In genomic region chr15:71055461-71055860, GRCh38 we compare ENCODE assay signal across 16 cellular contexts. TPM values are rescaled to one million over a fixed set of nuclear protein-coding genes. Genes with fewer than 3 reads are reported as not detected.
DNase-seq lines count a peak whose midpoint lies in the region; TF ChIP-seq lines count a peak whose summit lies in the region.
"Had no signal": no experiment of that assay in that cellular context is flagged by ENCODE, and none has a peak within 500 bp of the region (broad histone marks: within the 10 kb centered on the region; RNA-seq: fewer than 3 reads in every experiment).

No MANE protein-coding gene starts in this region.

- H3K9me3 ChIP-seq in breast epithelium (peaks cover 0 to 4% of the 10 kb centered on the region in 2 donors), SK-N-SH (peaks cover 24% of the 10 kb centered on the region), fibroblast of lung (ENCODE audit: control insufficient read depth, insufficient read depth, low read depth, low read length) (no peaks in the 10 kb centered on the region), esophagus squamous epithelium (no peaks in the 10 kb centered on the region)
- H3K9me3 ChIP-seq: adrenal gland had no signal

- TF ChIP-seq CTCF in MCF 10A (IDR thresholded peaks at IDR 0.05; ENCODE audit: unreplicated experiment), result no peak
- no peak for TF ChIP-seq CTCF in breast epithelium (IDR thresholded peaks at IDR 0.05)
- TF ChIP-seq CTCF in SK-N-SH (IDR thresholded peaks at IDR 0.05), result no peak
- TF ChIP-seq CTCF in fibroblast of lung (conservative IDR thresholded peaks at IDR 0.05 in 1 of 2, IDR thresholded peaks at IDR 0.05 in 1 of 2; ENCODE audit: low read depth in 1 of 2, low read length in 2 of 2), result no peak
- no peak for TF ChIP-seq CTCF in Calu3 (IDR thresholded peaks at IDR 0.05; ENCODE audit: unreplicated experiment)
- no peak for TF ChIP-seq CTCF in esophagus squamous epithelium (IDR thresholded peaks at IDR 0.05)
- TF ChIP-seq CTCF in type B pancreatic cell (conservative IDR thresholded peaks at IDR 0.05), result no peak

- peaks cover 4% of the 10 kb centered on the region for H3F3A ChIP-seq in SK-N-SH (replicated peaks; ENCODE audit: insufficient read depth)

- BruUV-seq in MCF 10A (replicated peaks; lab: Mats Ljungman, UMichigan), result no TSS peak
- no TSS peak for BruUV-seq in Calu3 (replicated peaks; lab: Mats Ljungman, UMichigan)

- POLR2A ChIA-PET in MCF 10A (lab: Yijun Ruan, JAX) (interaction anchor here (1.2 kb wide), 1 partner anchor 11 kb away, joined by 3 read pairs; no protein-coding TSS in a partner anchor), SK-N-SH (lab: Yijun Ruan, JAX) (no interaction called here)

- WGBS in SK-N-SH (ENCODE audit: low lambda C conversion rate), result 38% methylated on average over 1 of the region's 1 CpG
- WGBS in esophagus squamous epithelium, 2 donors, result 33 to 42% methylated on average over 1 of the region's 1 CpG

- H3K4me3 ChIP-seq in breast epithelium (no peak overlapping the region), SK-N-SH (ENCODE audit: low read depth in 2 of 2, low read length in 1 of 2) (no peak overlapping the region), fibroblast of lung (replicated peaks in 1 of 4; ENCODE audit: control extremely low read depth in 1 of 4, insufficient read depth in 1 of 4, low read depth in 3 of 4, low read length in 4 of 4) (no peak overlapping the region), esophagus squamous epithelium (no peak overlapping the region)
- H3K4me3 ChIP-seq: adrenal gland, neural progenitor cell had no signal

- H3K36me3 Mint-ChIP-seq in MCF 10A (ENCODE audit: insufficient read depth, unreplicated experiment) (no peaks in the 10 kb centered on the region), Calu3 (ENCODE audit: insufficient read depth, unreplicated experiment) (no peaks in the 10 kb centered on the region), type B pancreatic cell (peaks cover 7% of the 10 kb centered on the region)
- H3K36me3 Mint-ChIP-seq: stimulated activated effector memory CD8-positive, alpha-beta T cell treated with anti-CD3 and anti-CD28 coated beads, Interleukin-12 subunit alpha, Interleukin-12 subunit beta, amount 100 ng/mL, for 72 hours had no signal

- H3K27me3 Mint-ChIP-seq in MCF 10A (ENCODE audit: insufficient read depth, unreplicated experiment), result no peaks in the 10 kb centered on the region
- no peaks in the 10 kb centered on the region for H3K27me3 Mint-ChIP-seq in Calu3 (ENCODE audit: unreplicated experiment)
- no peaks in the 10 kb centered on the region for H3K27me3 Mint-ChIP-seq in type B pancreatic cell

- no peak overlapping the region for H2AFZ ChIP-seq in SK-N-SH (ENCODE audit: low read depth)
- no peak overlapping the region for H2AFZ ChIP-seq in fibroblast of lung (ENCODE audit: low read length)
- H2AFZ ChIP-seq: neural progenitor cell had no signal

- intact Hi-C loops in MCF 10A (cut with micrococcal nuclease) (no loop called here), breast epithelium (cut with DNase I; ENCODE audit: low total_unique reads) (no loop called here), Calu3 (cut with micrococcal nuclease; ENCODE audit: unreplicated experiment) (no loop called here), esophagus squamous epithelium (cut with DNase I) (no loop called here)

- TF ChIP-seq EP300 in SK-N-SH (IDR thresholded peaks at IDR 0.05; ENCODE audit: borderline replicate concordance in 1 of 2, low read depth in 1 of 2, low read length in 1 of 2), result no peak

- H3K27ac Mint-ChIP-seq in MCF 10A (ENCODE audit: low read depth, unreplicated experiment) (peak overlapping the region; percentile 42), Calu3 (ENCODE audit: unreplicated experiment) (no peak overlapping the region), type B pancreatic cell (no peak overlapping the region)
- H3K27ac Mint-ChIP-seq: activated T-cell treated with anti-CD3 and anti-CD28 coated beads, Interleukin-2, amount 50 U/mL, for 72 hours; neural progenitor cell; stimulated activated effector memory CD8-positive, alpha-beta T cell treated with anti-CD3 and anti-CD28 coated beads, Interleukin-12 subunit alpha, Interleukin-12 subunit beta, amount 100 ng/mL, for 72 hours had no signal

- CTCF ChIA-PET in MCF 10A (lab: Yijun Ruan, JAX) (interaction anchor here (0.6 kb wide), 1 partner anchor 232 kb away, joined by 3 read pairs; no protein-coding TSS in a partner anchor), SK-N-SH (lab: Yijun Ruan, JAX) (no interaction called here), Calu3 (lab: Charles Lee) (no interaction called here)

- H3K4me1 Mint-ChIP-seq in MCF 10A (ENCODE audit: insufficient read depth, unreplicated experiment), result peaks cover 9% of the 10 kb centered on the region
- peaks cover 13% of the 10 kb centered on the region for H3K4me1 Mint-ChIP-seq in Calu3 (ENCODE audit: low read depth, unreplicated experiment)
- H3K4me1 Mint-ChIP-seq in type B pancreatic cell (ENCODE audit: unreplicated experiment), result peaks cover 17% of the 10 kb centered on the region
- H3K4me1 Mint-ChIP-seq: stimulated activated effector memory CD8-positive, alpha-beta T cell treated with anti-CD3 and anti-CD28 coated beads, Interleukin-12 subunit alpha, Interleukin-12 subunit beta, amount 100 ng/mL, for 72 hours had no signal

- no peaks in the 10 kb centered on the region; the same call in 1 of the 2 replicates for H3K9me2 ChIP-seq in SK-N-SH

- TF ChIP-seq RAD21 in SK-N-SH (IDR thresholded peaks at IDR 0.05; ENCODE audit: low read length), result no peak

- peaks cover 5% of the 10 kb centered on the region for H3K9me3 Mint-ChIP-seq in MCF 10A (ENCODE audit: unreplicated experiment)
- H3K9me3 Mint-ChIP-seq in Calu3 (ENCODE audit: low read depth, unreplicated experiment), result no peaks in the 10 kb centered on the region
- H3K9me3 Mint-ChIP-seq in type B pancreatic cell, result no peaks in the 10 kb centered on the region
- H3K9me3 Mint-ChIP-seq: activated T-cell treated with anti-CD3 and anti-CD28 coated beads, Interleukin-2, amount 50 U/mL, for 72 hours; neural progenitor cell had no signal

- no peaks in the 10 kb centered on the region for H3K79me2 ChIP-seq in SK-N-SH (ENCODE audit: insufficient read depth)
- no peaks in the 10 kb centered on the region for H3K79me2 ChIP-seq in fibroblast of lung (ENCODE audit: control insufficient read depth, insufficient read depth, low read length)

- H3K4me3 Mint-ChIP-seq in MCF 10A (ENCODE audit: unreplicated experiment) (no peak overlapping the region), Calu3 (ENCODE audit: low read depth, unreplicated experiment) (no peak overlapping the region), type B pancreatic cell (no peak overlapping the region)
- H3K4me3 Mint-ChIP-seq: activated T-cell treated with anti-CD3 and anti-CD28 coated beads, Interleukin-2, amount 50 U/mL, for 72 hours; neural progenitor cell; stimulated activated effector memory CD8-positive, alpha-beta T cell treated with anti-CD3 and anti-CD28 coated beads, Interleukin-12 subunit alpha, Interleukin-12 subunit beta, amount 100 ng/mL, for 72 hours had no signal

- peak; percentile 16 for DNase-seq in MCF 10A (ENCODE audit: unreplicated experiment)
- DNase-seq in breast epithelium (ENCODE audit: low spot score in 2 of 2), result no peak
- no peak for DNase-seq in SK-N-SH
- peak; percentile 61 to 67 for DNase-seq in fibroblast of lung (ENCODE audit: low read depth in 2 of 2)
- no peak for DNase-seq in Calu3
- no peak for DNase-seq in esophagus squamous epithelium (lab: John Stamatoyannopoulos, UW)
- no peak for DNase-seq in activated CD4-positive, alpha-beta T cell treated with anti-CD3 and anti-CD28 coated beads for 1 hour
- DNase-seq in type B pancreatic cell (ENCODE audit: extremely low spot score, unreplicated experiment), result no peak
- DNase-seq: activated CD4-positive, alpha-beta T cell treated with anti-CD3 and anti-CD28 coated beads, Interleukin-2, amount 50 U/mL, for 48 hours; activated T-cell treated with anti-CD3 and anti-CD28 coated beads, Interleukin-2, amount 50 U/mL, for 72 hours; adrenal gland; NCI-H2029; SHP77; T1000 had no signal

- H3K9ac ChIP-seq in SK-N-SH (no peak overlapping the region), fibroblast of lung (ENCODE audit: insufficient read depth, low read length) (no peak overlapping the region)
- H3K9ac ChIP-seq: neural progenitor cell had no signal

- H3K4me2 ChIP-seq in SK-N-SH, result no peak overlapping the region
- H3K4me2 ChIP-seq in fibroblast of lung (ENCODE audit: extremely low read depth, insufficient read depth, low read length), result no peak overlapping the region
- H3K4me2 ChIP-seq: neural progenitor cell had no signal

- H3K27me3 ChIP-seq in breast epithelium (no peaks in the 10 kb centered on the region), SK-N-SH (ENCODE audit: insufficient read depth) (no peaks in the 10 kb centered on the region), fibroblast of lung (ENCODE audit: control insufficient read depth, insufficient read depth, low read length) (no peaks in the 10 kb centered on the region), esophagus squamous epithelium (no peaks in the 10 kb centered on the region)
- H3K27me3 ChIP-seq: adrenal gland, neural progenitor cell had no signal

- no peak for TF ChIP-seq POLR2A in breast epithelium (IDR thresholded peaks at IDR 0.05)
- no peak for TF ChIP-seq POLR2A in esophagus squamous epithelium (IDR thresholded peaks at IDR 0.05)

- H3K36me3 ChIP-seq in breast epithelium (no peaks in the 10 kb centered on the region), SK-N-SH (replicated peaks in 1 of 2; ENCODE audit: control insufficient read depth in 1 of 2, insufficient read depth in 2 of 2, low read length in 1 of 2) (peaks cover 3 to 33% of the 10 kb centered on the region in 2 experiments), fibroblast of lung (ENCODE audit: control insufficient read depth, insufficient read depth, low read length) (no peaks in the 10 kb centered on the region), esophagus squamous epithelium (no peaks in the 10 kb centered on the region)
- H3K36me3 ChIP-seq: adrenal gland, neural progenitor cell had no signal

- H4K20me1 ChIP-seq in SK-N-SH (ENCODE audit: insufficient read depth) (no peaks in the 10 kb centered on the region), fibroblast of lung (ENCODE audit: control insufficient read depth, extremely low read depth, insufficient read depth, low read length) (no peaks in the 10 kb centered on the region)

- H3K4me1 ChIP-seq in breast epithelium (no peaks in the 10 kb centered on the region), SK-N-SH (ENCODE audit: control insufficient read depth in 1 of 2, insufficient read depth in 2 of 2, low read depth in 1 of 2, low read length in 1 of 2) (peaks cover 0 to 25% of the 10 kb centered on the region in 2 experiments; a peak in 2 of 4 replicates), fibroblast of lung (ENCODE audit: control insufficient read depth, extremely low read depth, insufficient read depth, low read length) (peaks cover 25% of the 10 kb centered on the region), esophagus squamous epithelium (peaks cover 0 to 13% (median 0%) of the 10 kb centered on the region in 3 donors)
- H3K4me1 ChIP-seq: adrenal gland, neural progenitor cell had no signal

- no peak overlapping the region for H3K27ac ChIP-seq in breast epithelium
- no peak overlapping the region for H3K27ac ChIP-seq in SK-N-SH (ENCODE audit: low read depth in 2 of 2, low read length in 1 of 2)
- peak overlapping the region; percentile 38 for H3K27ac ChIP-seq in fibroblast of lung (ENCODE audit: insufficient read depth, low read length)
- no peak overlapping the region for H3K27ac ChIP-seq in esophagus squamous epithelium
- H3K27ac ChIP-seq: adrenal gland, neural progenitor cell had no signal

RNA-seq across cellular contexts. Expression of gene THSD4, which starts 59.8 kb away (rescaled TPM):
- 36.3 and 38.2 TPM in 2 replicates for total RNA-seq in MCF 10A (2022)
- total RNA-seq in breast epithelium, result 10 to 100 TPM in 2 of 3 donors, under 1 TPM in 1; 0.64 to 58.7 (median 41.3) TPM
- polyA plus RNA-seq in SK-N-SH (2012; rRNA removed), result 64.8 and 79.1 TPM in 2 replicates
- 58.2 and 72.5 TPM in 2 replicates for polyA plus RNA-seq in SK-N-SH (2012; cell fraction: cytosol; rRNA removed)
- polyA plus RNA-seq in SK-N-SH (2012; cell fraction: nucleus; rRNA removed), result 76.8 and 79.3 TPM in 2 replicates
- 58.0 and 95.5 TPM in 2 replicates for total RNA-seq in fibroblast of lung
- 36.6 and 43.1 TPM in 2 replicates for polyA plus RNA-seq in fibroblast of lung
- polyA plus RNA-seq in fibroblast of lung (2012), result 47.2 and 71.9 TPM in 2 replicates
- polyA minus RNA-seq in fibroblast of lung (ENCODE audit: low replicate concordance), result 88.2 and 129 TPM in 2 replicates
- total RNA-seq in Calu3 (2022), result 24.2 and 29.6 TPM in 2 replicates
- 100 to 1,000 TPM in 3 of 4 donors, 10 to 100 TPM in 1; 39.4 to 232 (median 127) TPM for total RNA-seq in esophagus squamous epithelium
- 23.1 and 43.3 TPM in 2 replicates for total RNA-seq in type B pancreatic cell (ENCODE audit: low replicate concordance)
- total RNA-seq: activated T-cell treated with anti-CD3 and anti-CD28 coated beads, Interleukin-2, amount 50 U/mL, for 72 hours had no signal

Comparison
In these comparisons a context has a peak if more than half of its experiments do, and no peak if none do; other contexts are left out.
1. DNase-seq: peak in MCF 10A (single experiment) and fibroblast of lung (2 of 2); none in breast epithelium (0 of 2), SK-N-SH (single experiment), Calu3 (single experiment), esophagus squamous epithelium (single experiment), activated CD4-positive, alpha-beta T cell treated with anti-CD3 and anti-CD28 coated beads for 1 hour (single experiment) and type B pancreatic cell (single experiment).